ENCODE assay signal across 2 cellular contexts in genomic region chr18:59907660-59908059, GRCh38.
A peak's percentile ranks its signal among the peaks of the same experiment; 100 is the strongest.
TF ChIP-seq lines count a peak whose summit lies in the region.

No MANE protein-coding gene starts in this region.

TF ChIP-seq in IMR-90, 13 proteins besides CTCF, POLR2A, EP300 and RAD21:
- TF ChIP-seq NFE2L2 (IDR thresholded peaks at IDR 0.05; ENCODE audit: low read depth, low read length): no peak
- TF ChIP-seq USF2 (IDR thresholded peaks at IDR 0.05; ENCODE audit: low read depth, low read length): no peak
- TF ChIP-seq CHD1 (IDR thresholded peaks at IDR 0.05; ENCODE audit: low read depth, low read length): no peak
- no peak for TF ChIP-seq RFX5 (IDR thresholded peaks at IDR 0.05; ENCODE audit: low read depth, low read length)
- no peak for TF ChIP-seq RCOR1 (IDR thresholded peaks at IDR 0.05; ENCODE audit: insufficient replicate concordance, low read length)
- TF ChIP-seq SMC3 (IDR thresholded peaks at IDR 0.05; ENCODE audit: low read depth, low read length): no peak
- no peak for TF ChIP-seq FOS (IDR thresholded peaks at IDR 0.05; ENCODE audit: low read depth, low read length)
- no peak for TF ChIP-seq CEBPB (IDR thresholded peaks at IDR 0.05; ENCODE audit: low read depth, low read length)
- no peak for TF ChIP-seq BHLHE40 (IDR thresholded peaks at IDR 0.05; ENCODE audit: low read depth, low read length)
- TF ChIP-seq MAZ (IDR thresholded peaks at IDR 0.05; ENCODE audit: borderline replicate concordance, low read depth, low read length): no peak
- TF ChIP-seq MAFK (IDR thresholded peaks at IDR 0.05; ENCODE audit: low read depth, low read length): no peak
- TF ChIP-seq MXI1 (IDR thresholded peaks at IDR 0.05; ENCODE audit: borderline replicate concordance, low read depth, low read length): no peak
- TF ChIP-seq ELK1 (IDR thresholded peaks at IDR 0.05; ENCODE audit: borderline replicate concordance, low read depth, low read length): no peak

TF ChIP-seq in K562, 482 proteins besides CTCF, POLR2A, EP300 and RAD21:
- TF ChIP-seq DACH1 (IDR thresholded peaks at IDR 0.05; ENCODE audit: partially characterized antibody): no peak
- peak; percentile 72 for TF ChIP-seq ZBTB40 (IDR thresholded peaks at IDR 0.05)
- TF ChIP-seq ZBTB40 (CRISPR knock-in tag; IDR thresholded peaks at IDR 0.05): no peak
